Comparison of ENCODE assay signal across 8 cellular contexts in genomic region chr7:1758417-1758858, GRCh38.
A peak's percentile ranks its signal among the peaks of the same experiment; 100 is the strongest.
DNase-seq lines count a peak whose midpoint lies in the region; ATAC-seq, FAIRE-seq and TF ChIP-seq lines count a peak whose summit lies in the region.

No MANE protein-coding gene starts in this region.

- TF ChIP-seq CTCF in AG04449 (IDR thresholded peaks at IDR 0.05; ENCODE audit: insufficient read depth, low read length, missing control alignments) (peak; percentile 59), GM12872 (IDR thresholded peaks at IDR 0.05; ENCODE audit: insufficient read depth, low read depth, low read length) (peak; percentile 56), Panc1 (IDR thresholded peaks at IDR 0.05) (no peak; the same call in 1 of the 2 replicates), fibroblast of lung (conservative IDR thresholded peaks at IDR 0.05 in 1 of 2, IDR thresholded peaks at IDR 0.05 in 1 of 2; ENCODE audit: low read depth in 1 of 2, low read length in 2 of 2) (peak; percentile 16 to 26)

- DNase-seq in AG04449 (ENCODE audit: low read depth, low spot score) (no peak), Panc1 (ENCODE audit: low read depth, low spot score) (no peak), fibroblast of lung (ENCODE audit: low read depth in 2 of 2) (peak; percentile 1 to 37), retina (peak; percentile 44), GM19239 (ENCODE audit: insufficient read length, low spot score) (no peak), midbrain (lab: John Stamatoyannopoulos, UW) (no peak)
- DNase-seq in central memory CD4-positive, alpha-beta T cell = no peak

- H3K9me3 ChIP-seq in Panc1 (ENCODE audit: control insufficient read depth, insufficient read depth, low read depth, low read length) = no peaks in the 10 kb centered on the region
- no peaks in the 10 kb centered on the region for H3K9me3 ChIP-seq in fibroblast of lung (ENCODE audit: control insufficient read depth, insufficient read depth, low read depth, low read length)

- H3K36me3 ChIP-seq in Panc1 (ENCODE audit: control insufficient read depth, insufficient read depth, low read length) (no peaks in the 10 kb centered on the region), fibroblast of lung (ENCODE audit: control insufficient read depth, insufficient read depth, low read length) (no peaks in the 10 kb centered on the region)

- in situ Hi-C loops in Panc1 (cut with HindIII; ENCODE audit: low pct_unique_long_range_greater_than_20kb, low sequenced_read_pairs) = no loop called here

- H3K27ac ChIP-seq in Panc1 (ENCODE audit: low read length) (no peak overlapping the region), fibroblast of lung (ENCODE audit: insufficient read depth, low read length) (no peak overlapping the region)

- intact Hi-C loops in Panc1 (cut with micrococcal nuclease; ENCODE audit: unreplicated experiment) = loop anchor here (10.0 kb wide), 2 partner anchors 94 to 174 kb away; no protein-coding TSS in a partner anchor

- no peaks in the 10 kb centered on the region for H4K20me1 ChIP-seq in fibroblast of lung (ENCODE audit: control insufficient read depth, extremely low read depth, insufficient read depth, low read length)

- CTCF ChIA-PET in AG04449 (lab: Yijun Ruan, JAX) (interaction anchor here (0.6 to 1.2 kb wide), 2 partner anchors 15 to 179 kb away, joined by 4 read pairs; no protein-coding TSS in a partner anchor), Panc1 (lab: Charles Lee) (interaction anchor here (0.6 to 1.0 kb wide), 3 partner anchors 17 to 304 kb away, joined by 3 to 5 read pairs (median 4); no protein-coding TSS in a partner anchor)

- no peak overlapping the region for H3K4me2 ChIP-seq in fibroblast of lung (ENCODE audit: extremely low read depth, insufficient read depth, low read length)

- H3K9ac ChIP-seq in fibroblast of lung (ENCODE audit: insufficient read depth, low read length) = no peak overlapping the region

- no TSS peak for BruUV-seq in Panc1 (replicated peaks; lab: Mats Ljungman, UMichigan)

- POLR2A ChIA-PET in AG04449 (lab: Yijun Ruan, JAX) = no interaction called here
- POLR2A ChIA-PET in Panc1 (lab: Charles Lee) = no interaction called here

- ATAC-seq in Panc1 = peak; percentile 79

- H3K4me3 ChIP-seq in AG04449 (ENCODE audit: low read depth, low read length) (no peak overlapping the region), Panc1 (ENCODE audit: low read depth in 2 of 2, low read length in 2 of 2) (no peak overlapping the region), fibroblast of lung (replicated peaks in 1 of 4; ENCODE audit: control extremely low read depth in 1 of 4, insufficient read depth in 1 of 4, low read depth in 3 of 4, low read length in 4 of 4) (no peak overlapping the region)

- H2AFZ ChIP-seq in fibroblast of lung (ENCODE audit: low read length) = no peak overlapping the region

- FAIRE-seq in GM19239 (lab: Jason Lieb, UNC) = no peak

- H3K4me1 ChIP-seq in Panc1 (ENCODE audit: control insufficient read depth, insufficient read depth, low read length) (no peaks in the 10 kb centered on the region; the same call in 1 of the 2 replicates), fibroblast of lung (ENCODE audit: control insufficient read depth, extremely low read depth, insufficient read depth, low read length) (no peaks in the 10 kb centered on the region)

- H3K27me3 ChIP-seq in Panc1 (ENCODE audit: control insufficient read depth, insufficient read depth, low read length) = 0 out of 2 replicates have a peak, but pooled peaks cover 5% of the 10 kb centered on the region
- no peaks in the 10 kb centered on the region for H3K27me3 ChIP-seq in fibroblast of lung (ENCODE audit: control insufficient read depth, insufficient read depth, low read length)

- no peaks in the 10 kb centered on the region for H3K79me2 ChIP-seq in fibroblast of lung (ENCODE audit: control insufficient read depth, insufficient read depth, low read length)

Comparison
In these comparisons a context has a peak if more than half of its experiments do, and no peak if none do; other contexts are left out.
1. DNase-seq: peak in fibroblast of lung (2 of 2) and retina (single experiment); none in AG04449 (single experiment), Panc1 (single experiment), GM19239 (single experiment), midbrain (single experiment) and central memory CD4-positive, alpha-beta T cell (single experiment).